ENCODE assay signal across 8 cellular contexts in genomic region chr3:184362668-184363540, GRCh38. TPM values are rescaled to one million over a fixed set of nuclear protein-coding genes. Genes with fewer than 3 reads are reported as not detected.
DNase-seq lines count a peak whose midpoint lies in the region; ATAC-seq and TF ChIP-seq lines count a peak whose summit lies in the region.

No MANE protein-coding gene starts in this region.

- H3K4me3 ChIP-seq in BJ (ENCODE audit: low read depth, low read length) (peak overlapping the region; percentile 77), colonic mucosa (peak overlapping the region; percentile 87)

- POLR2A ChIA-PET in BJ (lab: Charles Lee), result no interaction called here

- peaks cover 2% of the 10 kb centered on the region; the same call in 1 of the 2 replicates for H3K36me3 ChIP-seq in BJ (ENCODE audit: control insufficient read depth, insufficient read depth, low read length)
- peaks cover 2% of the 10 kb centered on the region for H3K36me3 ChIP-seq in colonic mucosa

- peak overlapping the region; percentile 99 for H3K9ac ChIP-seq in colonic mucosa (ENCODE audit: low read depth in 2 of 2, low read length in 2 of 2)

- H3K27ac ChIP-seq in colonic mucosa, result peak overlapping the region; percentile 99

- TF ChIP-seq CTCF in BJ (IDR thresholded peaks at IDR 0.05; ENCODE audit: insufficient read depth, low read depth, low read length) (peak; percentile 82), colonic mucosa (IDR thresholded peaks at IDR 0.05) (peak; percentile 30)

- ATAC-seq in HG03442 (IDR thresholded peaks at IDR 0.05; ENCODE audit: unreplicated experiment) (peak; percentile 87), left colon (peak; percentile 69)

- H3K4me1 ChIP-seq in colonic mucosa, result peaks cover 10% of the 10 kb centered on the region

- CTCF ChIA-PET in BJ (lab: Yijun Ruan, JAX), result interaction anchor here (0.7 to 1.3 kb wide), 6 partner anchors 11 to 175 kb away, joined by 3 to 5 read pairs (median 3); no protein-coding TSS in a partner anchor

- no peaks in the 10 kb centered on the region for H3K9me3 ChIP-seq in colonic mucosa

- H3K27me3 ChIP-seq in BJ (ENCODE audit: control insufficient read depth, insufficient read depth, low read length) (no peaks in the 10 kb centered on the region), colonic mucosa (no peaks in the 10 kb centered on the region)

- peak; percentile 81 for DNase-seq in BJ (ENCODE audit: low read depth)
- DNase-seq in GM19238 (ENCODE audit: insufficient read length, low spot score), result peak; percentile 93
- peak; percentile 96 for DNase-seq in NCI-H510A treated with DMSO at 0.1 percent for 48 hours (lab: John Stamatoyannopoulos, UW)
- peak; percentile 89 to 93 for DNase-seq in activated CD4-positive, alpha-beta T cell treated with anti-CD3 and anti-CD28 coated beads for 4 hours
- peak; percentile 97 for DNase-seq in colonic mucosa
- DNase-seq in left colon, result peak; percentile 97 to 98
- DNase-seq in stimulated activated CD4-positive, alpha-beta T cell treated with anti-CD3 and anti-CD28 coated beads, Interleukin-1b, Interleukin-23, amount 100 ng/mL, for 48 hours, result peak; percentile 97

- intact Hi-C loops in colonic mucosa (cut with DNase I), result no loop called here
- intact Hi-C loops in left colon (cut with DNase I, micrococcal nuclease), result no loop called here

RNA-seq across cellular contexts. Expression of gene POLR2H, which starts 1.4 kb away (rescaled TPM):
- polyA plus RNA-seq in BJ (2011; rRNA removed), result 72.0 and 93.6 TPM in 2 replicates
- polyA minus RNA-seq in BJ (2011; rRNA and poly(A)+ RNA removed), result 28.6 and 36.4 TPM in 2 replicates
- total RNA-seq in colonic mucosa, result 100 to 1,000 TPM in 1 of 2 donors, 10 to 100 TPM in 1; 98.2 to 130 TPM
- total RNA-seq in left colon, result 10 to 100 TPM; 96.7 to 96.8 TPM

RNA-seq across cellular contexts. Expression of gene CLCN2, which starts 1.5 kb away (rescaled TPM):
- polyA plus RNA-seq in BJ (2011; rRNA removed), result 1.6 and 2.6 TPM in 2 replicates
- 2.9 and 5.5 TPM in 2 replicates for polyA minus RNA-seq in BJ (2011; rRNA and poly(A)+ RNA removed)
- total RNA-seq in colonic mucosa (10 to 100 TPM; 61.1 to 71.6 TPM), left colon (10 to 100 TPM; 73.2 to 89.9 TPM)

RNA-seq across cellular contexts. Expression of gene THPO, which starts 15.1 kb away (rescaled TPM):
- 0.20 and 0.36 TPM in 2 replicates for polyA plus RNA-seq in BJ (2011; rRNA removed)
- polyA minus RNA-seq in BJ (2011; rRNA and poly(A)+ RNA removed), result not detected in 2 replicates
- total RNA-seq in colonic mucosa (under 1 TPM in 1 of 2 donors, not detected in 1; 0.17 TPM), left colon (not detected)

RNA-seq across cellular contexts. Expression of gene CHRD, which starts 16.9 kb away (rescaled TPM):
- polyA plus RNA-seq in BJ (2011; rRNA removed), result 0.83 and 1.5 TPM in 2 replicates
- polyA minus RNA-seq in BJ (2011; rRNA and poly(A)+ RNA removed), result 0.28 and 0.51 TPM in 2 replicates
- total RNA-seq in colonic mucosa, result 1 to 10 TPM; 2.0 TPM
- total RNA-seq in left colon, result 1 to 10 TPM; 2.1 to 2.6 TPM

RNA-seq across cellular contexts. Expression of gene FAM131A, which starts 25.5 kb away (rescaled TPM):
- polyA plus RNA-seq in BJ (2011; rRNA removed), result 5.4 and 9.3 TPM in 2 replicates
- polyA minus RNA-seq in BJ (2011; rRNA and poly(A)+ RNA removed), result 7.7 and 8.1 TPM in 2 replicates
- total RNA-seq in colonic mucosa (10 to 100 TPM; 15.0 to 22.0 TPM), left colon (10 to 100 TPM; 16.2 to 20.9 TPM)

Comparison
In these comparisons a context has a peak if more than half of its experiments do, and no peak if none do; other contexts are left out.
1. Peak in every context shown above with its lines: DNase-seq, ATAC-seq, H3K4me3 ChIP-seq and H3K27ac ChIP-seq.